ENCODE assay signal across 9 cellular contexts in the genomic region with DNA sequence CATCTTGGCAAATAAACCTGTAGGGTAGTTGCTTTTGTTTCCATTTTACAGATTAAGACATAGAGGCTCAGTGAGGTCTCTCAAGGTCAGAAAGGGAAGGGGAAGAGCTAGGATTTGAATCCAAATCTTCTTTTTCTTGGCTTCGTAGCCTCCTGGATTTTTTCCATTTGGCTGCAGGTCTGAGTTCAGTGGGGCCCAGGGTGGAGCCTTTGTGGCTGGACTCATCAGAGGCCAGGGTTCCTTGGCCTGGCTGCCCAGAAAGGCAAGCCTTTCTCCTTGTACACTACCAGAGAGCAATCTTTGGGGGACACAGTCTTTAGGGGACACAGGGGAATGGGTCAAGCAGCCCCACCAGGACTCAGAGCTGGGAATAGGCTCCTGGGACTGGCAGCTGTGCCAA. TPM values are rescaled to one million over a fixed set of nuclear protein-coding genes. Genes with fewer than 3 reads are reported as not detected.
A peak's percentile ranks its signal among the peaks of the same experiment; 100 is the strongest.
DNase-seq lines count a peak whose midpoint lies in the region; ATAC-seq and TF ChIP-seq lines count a peak whose summit lies in the region.
"Had no signal": no experiment of that assay in that cellular context is flagged by ENCODE, and none has a peak within 500 bp of the region (broad histone marks: within the 10 kb centered on the region; RNA-seq: fewer than 3 reads in every experiment).

No MANE protein-coding gene starts in this region.

- peak overlapping the region; percentile 77 for H3K9ac ChIP-seq in OCI-LY3 (ENCODE audit: low read length)

- no peak overlapping the region for H2AFZ ChIP-seq in OCI-LY3 (ENCODE audit: low read depth, low read length)

- no peak for TF ChIP-seq EP300 in esophagus muscularis mucosa (IDR thresholded peaks at IDR 0.05)

- CTCF ChIA-PET in AG04450 (lab: Charles Lee) = interaction anchor here (0.6 to 3.0 kb wide), 40 partner anchors 10 to 540 kb away, joined by 3 to 22 read pairs (median 4); no protein-coding TSS in a partner anchor

- no peaks in the 10 kb centered on the region for H3K36me3 ChIP-seq in OCI-LY3 (replicated peaks; ENCODE audit: low read depth, low read length)
- H3K36me3 ChIP-seq in esophagus muscularis mucosa = no peaks in the 10 kb centered on the region
- no peaks in the 10 kb centered on the region for H3K36me3 ChIP-seq in prostate gland

- POLR2A ChIA-PET in AG04450 (lab: Yijun Ruan, JAX) = interaction anchor here (0.9 kb wide), 1 partner anchor 47 kb away, joined by 3 read pairs; no protein-coding TSS in a partner anchor

- no peaks in the 10 kb centered on the region for H3K27me3 ChIP-seq in AG04450 (ENCODE audit: control insufficient read depth, insufficient read depth, low read length)
- no peaks in the 10 kb centered on the region for H3K27me3 ChIP-seq in OCI-LY3 (ENCODE audit: low read depth, low read length)
- H3K27me3 ChIP-seq in esophagus muscularis mucosa = no peaks in the 10 kb centered on the region
- H3K27me3 ChIP-seq in prostate gland (replicated peaks; ENCODE audit: insufficient read depth) = no peaks in the 10 kb centered on the region

- DNase-seq in AG04450 (ENCODE audit: low read depth, low spot score) = no peak
- no peak for DNase-seq in esophagus muscularis mucosa (ENCODE audit: extremely low spot score)
- DNase-seq in prostate gland (ENCODE audit: low spot score) = no peak
- DNase-seq in kidney glomerular epithelial cell (lab: John Stamatoyannopoulos, UW) = no peak
- no peak for DNase-seq in caudate nucleus (lab: John Stamatoyannopoulos, UW)
- no peak for DNase-seq in NCI-H187 treated with DMSO at 0.1 percent for 48 hours (lab: John Stamatoyannopoulos, UW)
- DNase-seq: NCI-H1417 treated with DMSO at 0.1 percent for 48 hours had no signal

- WGBS in esophagus muscularis mucosa = 70% methylated on average over 1 of the region's 1 CpG
- 27% methylated on average over 1 of the region's 1 CpG for WGBS in prostate gland

- H4K20me1 ChIP-seq in OCI-LY3 (ENCODE audit: insufficient read depth, low read length) = no peaks in the 10 kb centered on the region

- peak overlapping the region; percentile 78 for H3K4me2 ChIP-seq in OCI-LY3 (ENCODE audit: low read length)

- TF ChIP-seq POLR2A in esophagus muscularis mucosa (IDR thresholded peaks at IDR 0.05; ENCODE audit: low read depth) (no peak), prostate gland (IDR thresholded peaks at IDR 0.05) (no peak)

- H3K9me3 ChIP-seq in AG04450 (ENCODE audit: control insufficient read depth, insufficient read depth, low read length) (no peaks in the 10 kb centered on the region), OCI-LY3 (ENCODE audit: insufficient read depth, low read length) (no peaks in the 10 kb centered on the region), esophagus muscularis mucosa (no peaks in the 10 kb centered on the region), prostate gland (no peaks in the 10 kb centered on the region)

- H3K27ac ChIP-seq in AG04450 (ENCODE audit: low read depth, low read length) = peak overlapping the region; percentile 48
- peak overlapping the region; percentile 94 for H3K27ac ChIP-seq in OCI-LY3 (ENCODE audit: low read length)
- peak overlapping the region; percentile 87 to 91 (median 90) for H3K27ac ChIP-seq in esophagus muscularis mucosa (replicated peaks in 1 of 4)
- H3K27ac ChIP-seq in prostate gland = peak overlapping the region; percentile 80 to 84
- H3K27ac ChIP-seq in caudate nucleus (ENCODE audit: low read depth, low read length) = no peak overlapping the region

- H3K79me2 ChIP-seq in OCI-LY3 (ENCODE audit: low read length) = no peaks in the 10 kb centered on the region

- peaks cover 73% of the 10 kb centered on the region for H3K4me1 ChIP-seq in OCI-LY3 (ENCODE audit: low read length)
- H3K4me1 ChIP-seq in esophagus muscularis mucosa = peaks cover 33 to 90% (median 76%) of the 10 kb centered on the region in 4 donors
- H3K4me1 ChIP-seq in prostate gland (replicated peaks) = peaks cover 16% of the 10 kb centered on the region

- no peak for ATAC-seq in GM21423 (IDR thresholded peaks at IDR 0.05; ENCODE audit: unreplicated experiment)

- TF ChIP-seq CTCF in AG04450 (IDR thresholded peaks at IDR 0.05; ENCODE audit: low read depth, low read length) (no peak), OCI-LY3 (IDR thresholded peaks at IDR 0.05; ENCODE audit: low read depth, low read length) (no peak), esophagus muscularis mucosa (IDR thresholded peaks at IDR 0.05) (no peak), prostate gland (IDR thresholded peaks at IDR 0.05) (no peak)

- intact Hi-C loops in esophagus muscularis mucosa (cut with DNase I) = loop anchor here (2.0 kb wide), 1 partner anchor 68 kb away; no protein-coding TSS in a partner anchor
- intact Hi-C loops in prostate gland (cut with DNase I) = loop anchor here (2.0 to 10.0 kb wide), 4 partner anchors 60 to 182 kb away; partner anchors contain the start of genes CNTRL and PHF19

- H3K4me3 ChIP-seq in AG04450 (ENCODE audit: low read depth, low read length) (no peak overlapping the region), OCI-LY3 (ENCODE audit: low read length) (no peak overlapping the region), esophagus muscularis mucosa (no peak overlapping the region), prostate gland (no peak overlapping the region)

RNA-seq across cellular contexts. Expression of gene TRAF1, which starts 10.5 kb away (rescaled TPM):
- 3.7 and 4.0 TPM in 2 replicates for polyA plus RNA-seq in AG04450 (2011; rRNA removed)
- polyA minus RNA-seq in AG04450 (2011; rRNA and poly(A)+ RNA removed) = 5.7 and 7.6 TPM in 2 replicates
- total RNA-seq in esophagus muscularis mucosa (1 to 10 TPM; 4.0 to 7.4 (median 5.5) TPM), prostate gland (1 to 10 TPM; 3.1 to 6.9 TPM)
